ENCODE assay signal across 39 cellular contexts in genomic region chr5:122963305-122963704, GRCh38.
"Had no signal": no experiment of that assay in that cellular context is flagged by ENCODE, and none has a peak within 500 bp of the region (broad histone marks: within the 10 kb centered on the region; RNA-seq: fewer than 3 reads in every experiment).

No MANE protein-coding gene starts in this region.

- ATAC-seq: activated CD8-positive, alpha-beta T cell treated with anti-CD3 and anti-CD28 coated beads for 36 hours; activated naive CD4-positive, alpha-beta T cell treated with anti-CD3 and anti-CD28 coated beads, Interleukin-2, amount 50 U/mL, for 72 hours; activated T-cell treated with anti-CD3 and anti-CD28 coated beads, Interleukin-2, amount 50 U/mL, for 4 hours; activated T-cell treated with anti-CD3 and anti-CD28 coated beads, Interleukin-2, amount 50 U/mL, for 72 hours; activated T-helper 17 cell treated with anti-CD3 and anti-CD28 coated beads, Interleukin-2, amount 50 U/mL, for 72 hours; body of pancreas had no signal

- H3K4me3 Mint-ChIP-seq: activated CD4-positive, alpha-beta memory T cell treated with anti-CD3 and anti-CD28 coated beads for 36 hours; activated CD4-positive, alpha-beta T cell treated with anti-CD3 and anti-CD28 coated beads, Interleukin-2, amount 10 ng/mL, durations not matched to agents 24 days and 14 days; activated CD8-positive, alpha-beta T cell treated with anti-CD3 and anti-CD28 coated beads for 36 hours; activated naive CD4-positive, alpha-beta T cell treated with anti-CD3 and anti-CD28 coated beads for 36 hours; activated naive CD8-positive, alpha-beta T cell treated with anti-CD3 and anti-CD28 coated beads for 36 hours; activated T-cell treated with anti-CD3 and anti-CD28 coated beads, Interleukin-2, amount 50 U/mL, for 4 hours; activated T-cell treated with anti-CD3 and anti-CD28 coated beads, Interleukin-2, amount 50 U/mL, for 72 hours; activated T-helper 1 cell treated with anti-CD3 and anti-CD28 coated beads, Interleukin-12 subunit alpha, Interleukin-12 subunit beta, Interleukin-2, Interleukin-4 antibody, amounts not matched to agents 30 ng/mL and 10 ng/mL and 1 ng/mL, durations not matched to agents 14 hours and 24 hours and 36 hours; activated T-helper 17 cell treated with anti-CD3 and anti-CD28 coated beads, Interleukin-2, amount 50 U/mL, for 72 hours; central memory CD8-positive, alpha-beta T cell; T-helper 1 cell treated with Interleukin-12 subunit alpha and Interleukin-12 subunit beta and Interleukin-4 antibody, amounts not matched to agents 30 μg/mL and 1 μg/mL, for 36 hours; T-helper 2 cell treated with Interferon-gamma antibody and Interleukin-4, amounts not matched to agents 5 μg/mL and 100 μg/mL, for 36 hours had no signal

- H3K4me3 ChIP-seq: adrenal gland, body of pancreas, cardiac muscle cell had no signal

- H3K27me3 ChIP-seq: adrenal gland, body of pancreas, cardiac muscle cell had no signal

- H3K4me1 Mint-ChIP-seq: activated CD4-positive, alpha-beta T cell treated with anti-CD3 and anti-CD28 coated beads, Interleukin-2, amount 10 ng/mL, durations not matched to agents 24 days and 14 days; activated naive CD8-positive, alpha-beta T cell treated with anti-CD3 and anti-CD28 coated beads for 36 hours; activated T-helper 17 cell treated with anti-CD3 and anti-CD28 coated beads, Interleukin-2, amount 50 U/mL, for 72 hours; central memory CD8-positive, alpha-beta T cell had no signal

- H3K27ac ChIP-seq: adrenal gland, body of pancreas, cardiac muscle cell, VCaP had no signal

- H3K36me3 Mint-ChIP-seq: activated naive CD4-positive, alpha-beta T cell treated with anti-CD3 and anti-CD28 coated beads, Interleukin-2, amount 50 U/mL, for 72 hours; activated naive CD8-positive, alpha-beta T cell treated with anti-CD3 and anti-CD28 coated beads for 36 hours had no signal

- H3K27me3 Mint-ChIP-seq: activated CD4-positive, alpha-beta memory T cell treated with anti-CD3 and anti-CD28 coated beads for 36 hours; activated CD4-positive, alpha-beta T cell treated with anti-CD3 and anti-CD28 coated beads, Interleukin-2, amount 10 ng/mL, durations not matched to agents 24 days and 14 days; activated CD8-positive, alpha-beta T cell treated with anti-CD3 and anti-CD28 coated beads for 36 hours; activated naive CD8-positive, alpha-beta T cell treated with anti-CD3 and anti-CD28 coated beads for 36 hours; activated T-helper 17 cell treated with anti-CD3 and anti-CD28 coated beads, Interleukin-2, amount 50 U/mL, for 72 hours; central memory CD8-positive, alpha-beta T cell had no signal

- H3K27ac Mint-ChIP-seq: activated CD4-positive, alpha-beta memory T cell treated with anti-CD3 and anti-CD28 coated beads for 36 hours; activated CD4-positive, alpha-beta T cell treated with anti-CD3 and anti-CD28 coated beads, Interleukin-2, amount 10 ng/mL, durations not matched to agents 24 days and 14 days; activated CD8-positive, alpha-beta T cell treated with anti-CD3 and anti-CD28 coated beads for 36 hours; activated naive CD4-positive, alpha-beta T cell treated with anti-CD3 and anti-CD28 coated beads for 36 hours; activated naive CD8-positive, alpha-beta T cell treated with anti-CD3 and anti-CD28 coated beads for 36 hours; activated T-cell treated with anti-CD3 and anti-CD28 coated beads, Interleukin-2, amount 50 U/mL, for 72 hours; activated T-helper 1 cell treated with anti-CD3 and anti-CD28 coated beads, Interleukin-12 subunit alpha, Interleukin-12 subunit beta, Interleukin-2, Interleukin-4 antibody, amounts not matched to agents 30 ng/mL and 10 ng/mL and 1 ng/mL, durations not matched to agents 14 hours and 24 hours and 36 hours; activated T-helper 17 cell treated with anti-CD3 and anti-CD28 coated beads, Interleukin-2, amount 50 U/mL, for 72 hours; T-helper 1 cell treated with Interleukin-12 subunit alpha and Interleukin-12 subunit beta and Interleukin-4 antibody, amounts not matched to agents 30 μg/mL and 1 μg/mL, for 36 hours; T-helper 2 cell treated with Interferon-gamma antibody and Interleukin-4, amounts not matched to agents 5 μg/mL and 100 μg/mL, for 36 hours had no signal

- H3K4me1 ChIP-seq: adrenal gland had no signal

- FAIRE-seq: astrocyte, bronchial epithelial cell, TTC549 had no signal

- DNase-seq: activated CD4-positive, alpha-beta memory T cell treated with anti-CD3 and anti-CD28 coated beads for 36 hours; activated CD4-positive, alpha-beta T cell treated with anti-CD3 and anti-CD28 coated beads for 4 hours; activated CD4-positive, alpha-beta T cell treated with anti-CD3 and anti-CD28 coated beads, Interleukin-2, amount 10 ng/mL, durations not matched to agents 24 days and 14 days; activated CD4-positive, alpha-beta T cell treated with anti-CD3 and anti-CD28 coated beads, Interleukin-2, amount 50 U/mL, for 1 hour; activated CD4-positive, alpha-beta T cell treated with anti-CD3 and anti-CD28 coated beads, Interleukin-2, amount 50 U/mL, for 4 hours; activated CD4-positive, CD25-positive, alpha-beta regulatory T cell; activated CD4-positive, CD25-positive, alpha-beta regulatory T cell treated with anti-CD3 and anti-CD28 coated beads, Interleukin-2, amount 50 U/mL, for 72 hours; activated CD8-positive, alpha-beta memory T cell treated with anti-CD3 and anti-CD28 coated beads, Interleukin-2, amount 50 U/mL, for 4 hours; activated CD8-positive, alpha-beta T cell treated with anti-CD3 and anti-CD28 coated beads for 36 hours; activated effector memory CD4-positive, alpha-beta T cell treated with anti-CD3 and anti-CD28 coated beads, Interleukin-2, amount 50 U/mL, for 16 hours; activated gamma-delta T cell treated with Interleukin-2 at 50 U/mL for 16 hours; activated naive CD4-positive, alpha-beta T cell; activated naive CD4-positive, alpha-beta T cell treated with anti-CD3 and anti-CD28 coated beads for 36 hours; activated naive CD4-positive, alpha-beta T cell treated with anti-CD3 and anti-CD28 coated beads, Interleukin-2, amount 50 U/mL, for 16 hours; activated naive CD8-positive, alpha-beta T cell treated with anti-CD3 and anti-CD28 coated beads for 36 hours; activated T-cell treated with anti-CD3 and anti-CD28 coated beads for 4 hours; activated T-cell treated with anti-CD3 and anti-CD28 coated beads, Interleukin-2, amount 50 U/mL, for 1 hour; activated T-cell treated with anti-CD3 and anti-CD28 coated beads, Interleukin-2, amount 50 U/mL, for 4 hours; activated T-cell treated with anti-CD3 and anti-CD28 coated beads, Interleukin-2, amount 50 U/mL, for 72 hours; adrenal gland; amniotic stem cell; aorta; body of pancreas; caudate nucleus; cerebellar nuclear complex; T-helper 1 cell; T-helper 2 cell; T-helper 9 cell had no signal

- H3K36me3 ChIP-seq: adrenal gland, cardiac muscle cell had no signal

- H3K9me3 ChIP-seq: adrenal gland, body of pancreas had no signal

- H3K9me3 Mint-ChIP-seq: activated CD4-positive, alpha-beta memory T cell treated with anti-CD3 and anti-CD28 coated beads for 36 hours; activated CD4-positive, alpha-beta T cell treated with anti-CD3 and anti-CD28 coated beads, Interleukin-2, amount 10 ng/mL, durations not matched to agents 24 days and 14 days; activated CD8-positive, alpha-beta T cell treated with anti-CD3 and anti-CD28 coated beads for 36 hours; activated naive CD4-positive, alpha-beta T cell treated with anti-CD3 and anti-CD28 coated beads for 36 hours; activated naive CD4-positive, alpha-beta T cell treated with anti-CD3 and anti-CD28 coated beads, Interleukin-2, amount 50 U/mL, for 72 hours; activated naive CD8-positive, alpha-beta T cell treated with anti-CD3 and anti-CD28 coated beads for 36 hours; activated T-cell treated with anti-CD3 and anti-CD28 coated beads, Interleukin-2, amount 50 U/mL, for 4 hours; activated T-helper 1 cell treated with anti-CD3 and anti-CD28 coated beads, Interleukin-12 subunit alpha, Interleukin-12 subunit beta, Interleukin-2, Interleukin-4 antibody, amounts not matched to agents 30 ng/mL and 10 ng/mL and 1 ng/mL, durations not matched to agents 14 hours and 24 hours and 36 hours; activated T-helper 17 cell treated with anti-CD3 and anti-CD28 coated beads, Interleukin-2, amount 50 U/mL, for 72 hours; central memory CD8-positive, alpha-beta T cell; T-helper 1 cell treated with Interleukin-12 subunit alpha and Interleukin-12 subunit beta and Interleukin-4 antibody, amounts not matched to agents 30 μg/mL and 1 μg/mL, for 36 hours; T-helper 2 cell treated with Interferon-gamma antibody and Interleukin-4, amounts not matched to agents 5 μg/mL and 100 μg/mL, for 36 hours had no signal
